In genomic region chr9:124810513-124811355, GRCh38 we compare ENCODE assay signal across 1 cellular context.
TF ChIP-seq lines count a peak whose summit lies in the region.

No MANE protein-coding gene starts in this region.

TF ChIP-seq in HepG2, 621 proteins besides CTCF, POLR2A, EP300 and RAD21 (continues in another document):
- TF ChIP-seq PATZ1 (CRISPR knock-in tag; IDR thresholded peaks at IDR 0.05) = peak; percentile 49; the same call in 1 of the 2 replicates
- no peak for TF ChIP-seq E2F2 (CRISPR knock-in tag; IDR thresholded peaks at IDR 0.05; ENCODE audit: borderline replicate concordance)
- TF ChIP-seq ZNF329 (CRISPR knock-in tag; IDR thresholded peaks at IDR 0.05; ENCODE audit: low read depth) = no peak
- no peak for TF ChIP-seq ZFP41 (CRISPR knock-in tag; IDR thresholded peaks at IDR 0.05; ENCODE audit: borderline replicate concordance)
- TF ChIP-seq ZNF784 (CRISPR knock-in tag; IDR thresholded peaks at IDR 0.05; ENCODE audit: borderline replicate concordance) = no peak
- TF ChIP-seq ZSCAN20 (CRISPR knock-in tag; IDR thresholded peaks at IDR 0.05; ENCODE audit: borderline replicate concordance) = no peak
- TF ChIP-seq ZNF687 (CRISPR knock-in tag; IDR thresholded peaks at IDR 0.05) = peak; percentile 15; the same call in 1 of the 2 replicates
- no peak for TF ChIP-seq CBX2 (IDR thresholded peaks at IDR 0.05; ENCODE audit: low read depth, low read length)
- no peak for TF ChIP-seq CBX2 (CRISPR knock-in tag; IDR thresholded peaks at IDR 0.05; ENCODE audit: low read depth)
- no peak for TF ChIP-seq TFE3 (CRISPR knock-in tag; IDR thresholded peaks at IDR 0.05)
- no peak for TF ChIP-seq ZFP36L1 (CRISPR knock-in tag; IDR thresholded peaks at IDR 0.05)
- no peak for TF ChIP-seq ZNF816 (CRISPR knock-in tag; IDR thresholded peaks at IDR 0.05; ENCODE audit: borderline replicate concordance)
- no peak for TF ChIP-seq NFIB (CRISPR knock-in tag; IDR thresholded peaks at IDR 0.05; ENCODE audit: borderline replicate concordance)
- TF ChIP-seq RFXAP (CRISPR knock-in tag; IDR thresholded peaks at IDR 0.05; ENCODE audit: borderline replicate concordance) = no peak
- TF ChIP-seq SMARCC2 (IDR thresholded peaks at IDR 0.05) = no peak
- TF ChIP-seq ZNF639 (CRISPR knock-in tag; conservative IDR thresholded peaks at IDR 0.05) = no peak
- TF ChIP-seq BORCS8-MEF2B (CRISPR knock-in tag; IDR thresholded peaks at IDR 0.05) = no peak
- no peak; the same call in 1 of the 2 replicates for TF ChIP-seq TAF1 (CRISPR knock-in tag; IDR thresholded peaks at IDR 0.05)
- TF ChIP-seq FOSL2 (CRISPR knock-in tag; IDR thresholded peaks at IDR 0.05) = peak; percentile 40; the same call in 1 of the 2 replicates
- TF ChIP-seq TBL1XR1 (IDR thresholded peaks at IDR 0.05; ENCODE audit: borderline replicate concordance, low read length, partially characterized antibody) = no peak
- no peak for TF ChIP-seq THAP8 (CRISPR knock-in tag; IDR thresholded peaks at IDR 0.05; ENCODE audit: borderline replicate concordance)
- no peak for TF ChIP-seq ZNF768 (CRISPR knock-in tag; IDR thresholded peaks at IDR 0.05)
- TF ChIP-seq ZNF33B (CRISPR knock-in tag; IDR thresholded peaks at IDR 0.05) = no peak
- peak; percentile 80; the same call in 1 of the 2 replicates for TF ChIP-seq JUN (CRISPR knock-in tag; IDR thresholded peaks at IDR 0.05)
- no peak for TF ChIP-seq ETS1 (CRISPR knock-in tag; IDR thresholded peaks at IDR 0.05)
- TF ChIP-seq KMT2B (CRISPR knock-in tag; IDR thresholded peaks at IDR 0.05) = no peak
- TF ChIP-seq THAP11 (CRISPR knock-in tag; IDR thresholded peaks at IDR 0.05) = no peak
- no peak for TF ChIP-seq KAT8 (CRISPR knock-in tag; IDR thresholded peaks at IDR 0.05)
- no peak for TF ChIP-seq ATAD3A (CRISPR knock-in tag; IDR thresholded peaks at IDR 0.05)
- TF ChIP-seq ZNF713 (CRISPR knock-in tag; IDR thresholded peaks at IDR 0.05) = no peak
- TF ChIP-seq GFI1 (CRISPR knock-in tag; IDR thresholded peaks at IDR 0.05; ENCODE audit: borderline replicate concordance) = no peak
- TF ChIP-seq FOXK1 (CRISPR knock-in tag; IDR thresholded peaks at IDR 0.05; ENCODE audit: borderline replicate concordance, low read depth) = no peak
- no peak for TF ChIP-seq LRRFIP1 (CRISPR knock-in tag; conservative IDR thresholded peaks at IDR 0.05)
- peak; percentile 18; the same call in 1 of the 2 replicates for TF ChIP-seq ZFX (CRISPR knock-in tag; IDR thresholded peaks at IDR 0.05; ENCODE audit: low read depth)
- TF ChIP-seq ZBTB37 (CRISPR knock-in tag; IDR thresholded peaks at IDR 0.05) = no peak
- no peak for TF ChIP-seq ZNF770 (CRISPR knock-in tag; IDR thresholded peaks at IDR 0.05)
- TF ChIP-seq ARNT2 (CRISPR knock-in tag; IDR thresholded peaks at IDR 0.05; ENCODE audit: low read depth) = no peak
- TF ChIP-seq CCDC6 (CRISPR knock-in tag; IDR thresholded peaks at IDR 0.05) = 0 out of 2 replicates have a peak, but pooled peaks have one; percentile 15
- TF ChIP-seq ZNF432 (CRISPR knock-in tag; IDR thresholded peaks at IDR 0.05; ENCODE audit: borderline replicate concordance) = no peak
- no peak for TF ChIP-seq SETDB1 (CRISPR knock-in tag; IDR thresholded peaks at IDR 0.05; ENCODE audit: borderline replicate concordance)
